Comparison of ENCODE assay signal across 8 cellular contexts in the genomic region with DNA sequence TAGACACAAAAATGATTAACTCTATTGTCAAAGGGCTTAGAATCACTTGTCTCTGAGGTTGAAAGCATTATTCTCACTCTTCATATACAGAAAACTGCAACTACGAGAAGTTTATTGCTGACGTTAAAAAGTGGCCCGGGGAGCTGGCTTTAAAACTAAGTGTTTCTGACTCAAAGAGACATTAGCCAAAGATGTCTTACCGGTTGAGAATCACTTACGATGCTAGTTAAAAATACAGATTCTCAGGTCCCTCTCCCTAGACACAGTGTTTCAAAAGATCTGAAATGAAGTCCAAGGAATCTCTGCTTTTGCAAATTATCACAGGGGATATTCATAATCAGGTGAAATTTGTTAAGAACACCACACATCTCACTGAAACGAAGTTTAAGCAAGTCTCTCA. TPM values are rescaled to one million over a fixed set of nuclear protein-coding genes. Genes with fewer than 3 reads are reported as not detected.
DNase-seq lines count a peak whose midpoint lies in the region; ATAC-seq and TF ChIP-seq lines count a peak whose summit lies in the region.

No MANE protein-coding gene starts in this region.

- ATAC-seq in GM18868 (IDR thresholded peaks at IDR 0.05; ENCODE audit: unreplicated experiment), result no peak

- no peak for TF ChIP-seq CTCF in WERI-Rb-1 (IDR thresholded peaks at IDR 0.05; ENCODE audit: low read depth, low read length)
- TF ChIP-seq CTCF in hepatocyte (IDR thresholded peaks at IDR 0.05; ENCODE audit: poor library complexity), result no peak
- TF ChIP-seq CTCF in suprapubic skin (IDR thresholded peaks at IDR 0.05), result no peak

- TF ChIP-seq POLR2A in suprapubic skin (IDR thresholded peaks at IDR 0.05), result no peak

- WGBS in hepatocyte (ENCODE audit: low lambda C conversion rate, missing lambda C conversion rate), result 34% methylated on average over 6 of the region's 6 CpGs
- WGBS in suprapubic skin, result 49% methylated on average over 6 of the region's 6 CpGs

- peak overlapping the region; percentile 71 for H3K27ac Mint-ChIP-seq in activated CD4-positive, alpha-beta T cell treated with anti-CD3 and anti-CD28 coated beads, Interleukin-2, amount 10 ng/mL, durations not matched to agents 7 days and 5 days

- H3K9me3 Mint-ChIP-seq in activated CD4-positive, alpha-beta T cell treated with anti-CD3 and anti-CD28 coated beads, Interleukin-2, amount 10 ng/mL, durations not matched to agents 7 days and 5 days, result no peaks in the 10 kb centered on the region

- H3K4me2 ChIP-seq in hepatocyte, result peak overlapping the region; percentile 83

- no peak for TF ChIP-seq EP300 in suprapubic skin (IDR thresholded peaks at IDR 0.05)

- H3K4me1 Mint-ChIP-seq in activated CD4-positive, alpha-beta T cell treated with anti-CD3 and anti-CD28 coated beads, Interleukin-2, amount 10 ng/mL, durations not matched to agents 7 days and 5 days, result peaks cover 20% of the 10 kb centered on the region

- H3K4me3 ChIP-seq in WERI-Rb-1 (ENCODE audit: low read depth, low read length), result peak overlapping the region; percentile 96
- H3K4me3 ChIP-seq in hepatocyte, result peak overlapping the region; percentile 80
- H3K4me3 ChIP-seq in suprapubic skin, result peak overlapping the region; percentile 80

- H3K36me3 ChIP-seq in WERI-Rb-1, result no peaks in the 10 kb centered on the region
- no peaks in the 10 kb centered on the region for H3K36me3 ChIP-seq in hepatocyte (replicated peaks; ENCODE audit: insufficient read depth, low read depth)
- H3K36me3 ChIP-seq in suprapubic skin, result no peaks in the 10 kb centered on the region

- no peaks in the 10 kb centered on the region for H3K27me3 ChIP-seq in WERI-Rb-1 (ENCODE audit: insufficient read depth, low read depth, severe bottlenecking)
- no peaks in the 10 kb centered on the region for H3K27me3 ChIP-seq in hepatocyte
- H3K27me3 ChIP-seq in suprapubic skin, result no peaks in the 10 kb centered on the region

- H3K4me1 ChIP-seq in hepatocyte (ENCODE audit: insufficient read depth) (peaks cover 3% of the 10 kb centered on the region), suprapubic skin (peaks cover 35% of the 10 kb centered on the region)

- H3K27ac ChIP-seq in WERI-Rb-1 (no peak overlapping the region), hepatocyte (peak overlapping the region; percentile 79), suprapubic skin (no peak overlapping the region)

- peak overlapping the region; percentile 99 for H2AFZ ChIP-seq in hepatocyte

- DNase-seq in activated CD4-positive, alpha-beta T cell treated with anti-CD3 and anti-CD28 coated beads, Interleukin-2, amount 10 ng/mL, durations not matched to agents 7 days and 5 days, result no peak
- DNase-seq in activated CD4-positive, alpha-beta T cell treated with anti-CD3 and anti-CD28 coated beads for 1 hour, result no peak
- DNase-seq in WERI-Rb-1 (no peak), hepatocyte (ENCODE audit: low spot score) (peak; percentile 9), suprapubic skin (ENCODE audit: low spot score in 2 of 2) (no peak), cerebellum (ENCODE audit: low spot score) (no peak), globus pallidus (ENCODE audit: low spot score) (no peak)

- H3K36me3 Mint-ChIP-seq in activated CD4-positive, alpha-beta T cell treated with anti-CD3 and anti-CD28 coated beads, Interleukin-2, amount 10 ng/mL, durations not matched to agents 7 days and 5 days (ENCODE audit: low read depth), result no peaks in the 10 kb centered on the region

- peaks cover 46% of the 10 kb centered on the region for H3K79me2 ChIP-seq in hepatocyte

- no peaks in the 10 kb centered on the region for H3K27me3 Mint-ChIP-seq in activated CD4-positive, alpha-beta T cell treated with anti-CD3 and anti-CD28 coated beads, Interleukin-2, amount 10 ng/mL, durations not matched to agents 7 days and 5 days

- POLR2A ChIA-PET in activated CD4-positive, alpha-beta T cell treated with anti-CD3 and anti-CD28 coated beads, Interleukin-2, amount 10 ng/mL, durations not matched to agents 7 days and 5 days (lab: Charles Lee), result no interaction called here

- peak overlapping the region; percentile 92 for H3K4me3 Mint-ChIP-seq in activated CD4-positive, alpha-beta T cell treated with anti-CD3 and anti-CD28 coated beads, Interleukin-2, amount 10 ng/mL, durations not matched to agents 7 days and 5 days

- H4K20me1 ChIP-seq in hepatocyte (ENCODE audit: insufficient read depth, poor library complexity, severe bottlenecking), result no peaks in the 10 kb centered on the region

- H3K9me3 ChIP-seq in WERI-Rb-1 (ENCODE audit: severe bottlenecking), result no peaks in the 10 kb centered on the region
- H3K9me3 ChIP-seq in hepatocyte (ENCODE audit: low read depth), result no peaks in the 10 kb centered on the region
- H3K9me3 ChIP-seq in suprapubic skin, result no peaks in the 10 kb centered on the region

- H3K9me2 ChIP-seq in hepatocyte (replicated peaks; ENCODE audit: insufficient read depth), result no peaks in the 10 kb centered on the region

- CTCF ChIA-PET in activated CD4-positive, alpha-beta T cell treated with anti-CD3 and anti-CD28 coated beads, Interleukin-2, amount 10 ng/mL, durations not matched to agents 7 days and 5 days (lab: Charles Lee), result interaction anchor here (0.9 kb wide), 1 partner anchor 8 kb away, joined by 3 read pairs; no protein-coding TSS in a partner anchor

RNA-seq across cellular contexts. Expression of a gene that starts 1.2 kb away (rescaled TPM):
- 10 to 100 TPM in 1 of 2 experiments, 1 to 10 TPM in 1; 9.9 to 11.4 TPM for total RNA-seq in activated CD4-positive, alpha-beta T cell treated with anti-CD3 and anti-CD28 coated beads, Interleukin-2, amount 10 ng/mL, durations not matched to agents 7 days and 5 days
- total RNA-seq in hepatocyte (20.3 and 22.4 TPM in 2 replicates), suprapubic skin (10 to 100 TPM in 3 of 4 donors, 1 to 10 TPM in 1; 6.8 to 15.3 (median 13.0) TPM), cerebellum (39.9 TPM)
- polyA plus RNA-seq in hepatocyte, result 8.8 and 10.5 TPM in 2 replicates

RNA-seq across cellular contexts. Expression of a gene that starts 46.9 kb away (rescaled TPM):
- total RNA-seq in activated CD4-positive, alpha-beta T cell treated with anti-CD3 and anti-CD28 coated beads, Interleukin-2, amount 10 ng/mL, durations not matched to agents 7 days and 5 days, result 10 to 100 TPM; 23.6 to 28.5 TPM
- total RNA-seq in hepatocyte, result 16.4 and 17.5 TPM in 2 replicates
- 10.9 and 13.7 TPM in 2 replicates for polyA plus RNA-seq in hepatocyte
- 10 to 100 TPM; 13.8 to 20.3 (median 19.3) TPM for total RNA-seq in suprapubic skin
- 38.0 TPM for total RNA-seq in cerebellum
